In genomic region chr14:41972531-41972930, GRCh38 we compare ENCODE assay signal across 30 cellular contexts.
DNase-seq lines count a peak whose midpoint lies in the region; ATAC-seq, FAIRE-seq and TF ChIP-seq lines count a peak whose summit lies in the region.
"Had no signal": no experiment of that assay in that cellular context is flagged by ENCODE, and none has a peak within 500 bp of the region (broad histone marks: within the 10 kb centered on the region; RNA-seq: fewer than 3 reads in every experiment).

No MANE protein-coding gene starts in this region.

- no peaks in the 10 kb centered on the region for H3K79me2 ChIP-seq in HepG2 (ENCODE audit: insufficient read depth, low read length)
- no peaks in the 10 kb centered on the region for H3K79me2 ChIP-seq in Karpas-422 (ENCODE audit: low read length)

- DNase-seq in HepG2 (ENCODE audit: low spot score) (no peak), right lobe of liver (no peak), Karpas-422 (no peak)
- DNase-seq: 8988T; ACHN; BE2C; C1 segment of cervical spinal cord; Caco-2; Calu3; CD4-positive, alpha-beta memory T cell; CD4-positive, alpha-beta T cell; CD4-positive, CD25-positive, alpha-beta regulatory T cell; CD8-positive, alpha-beta memory T cell; CD8-positive, alpha-beta T cell; COR-L47; DMS 273 treated with DMSO at 0.1 percent for 48 hours; DMS153; DMS53; DMS79; DMS79 treated with DMSO at 0.1 percent for 48 hours; DND-41; EL had no signal

- no peak for TF ChIP-seq RAD21 in HepG2 (CRISPR knock-in tag; IDR thresholded peaks at IDR 0.05)

- intact Hi-C loops in HepG2 (cut with micrococcal nuclease; ENCODE audit: unreplicated experiment) (no loop called here), right lobe of liver (cut with DNase I) (no loop called here)

- H4K20me1 ChIP-seq in HepG2 (ENCODE audit: insufficient read depth, low read length), result no peaks in the 10 kb centered on the region
- H4K20me1 ChIP-seq in Karpas-422 (ENCODE audit: insufficient read depth, low read depth, low read length), result no peaks in the 10 kb centered on the region
- H4K20me1 ChIP-seq: BLaER1; BLaER1 treated with 17β-estradiol and CSF1 and Interleukin-3, amounts not matched to agents 10 nM and 100 nM had no signal

- no peak for TF ChIP-seq EP300 in HepG2 (IDR thresholded peaks at IDR 0.05; ENCODE audit: low read depth in 2 of 2, low read length in 2 of 2)
- no peak for TF ChIP-seq EP300 in HepG2 (CRISPR knock-in tag; IDR thresholded peaks at IDR 0.05; ENCODE audit: borderline replicate concordance)

- H3K27ac ChIP-seq in HepG2 (ENCODE audit: extremely low read length, insufficient read depth, low read length), result no peak overlapping the region
- no peak overlapping the region for H3K27ac ChIP-seq in right lobe of liver
- H3K27ac ChIP-seq in Karpas-422 (ENCODE audit: low read length), result no peak overlapping the region
- H3K27ac ChIP-seq: 22Rv1, A549, BLaER1, C4-2B had no signal

- H3K4me2 ChIP-seq in HepG2 (ENCODE audit: low read depth, low read length) (no peak overlapping the region), Karpas-422 (ENCODE audit: low read depth, low read length, poor library complexity, severe bottlenecking) (no peak overlapping the region)
- H3K4me2 ChIP-seq: A549; BLaER1; BLaER1 treated with 17β-estradiol and CSF1 and Interleukin-3, amounts not matched to agents 10 nM and 100 nM had no signal

- CTCF ChIA-PET in HepG2 (lab: Yijun Ruan, JAX; ENCODE audit: low intra/inter-chr PET ratio, low total read pairs), result no interaction called here

- no peaks in the 10 kb centered on the region for H3K4me1 ChIP-seq in HepG2 (ENCODE audit: insufficient read depth, low read length)
- no peaks in the 10 kb centered on the region for H3K4me1 ChIP-seq in right lobe of liver
- H3K4me1 ChIP-seq in Karpas-422 (ENCODE audit: low read length), result no peaks in the 10 kb centered on the region
- H3K4me1 ChIP-seq: A549, BE2C, BLaER1, Caco-2 had no signal

- no TSS peak for BruUV-seq in HepG2 (replicated peaks; lab: Mats Ljungman, UMichigan)

- FAIRE-seq in HepG2 (lab: Jason Lieb, UNC), result no peak
- FAIRE-seq: A204.1, A549, D721Med had no signal

- POLR2A ChIA-PET in HepG2 (lab: Yijun Ruan, JAX), result no interaction called here

- TF ChIP-seq CTCF in HepG2 (CRISPR knock-in tag; IDR thresholded peaks at IDR 0.05) (no peak), right lobe of liver (IDR thresholded peaks at IDR 0.05) (no peak)

- H3K4me3 ChIP-seq in HepG2 (replicated peaks in 1 of 3; ENCODE audit: insufficient read depth in 1 of 3, low read depth in 2 of 3, low read length in 3 of 3) (no peak overlapping the region), right lobe of liver (no peak overlapping the region), Karpas-422 (ENCODE audit: low read length) (no peak overlapping the region)
- H3K4me3 ChIP-seq: A549, BLaER1 had no signal

- in situ Hi-C loops in HepG2 (cut with HindIII; ENCODE audit: extremely low pct_ligation_motif_present, low pct_unique_long_range_greater_than_20kb), result no loop called here

- no peak overlapping the region for H3K9ac ChIP-seq in HepG2 (ENCODE audit: insufficient read depth, low read depth, low read length)
- no peak overlapping the region for H3K9ac ChIP-seq in Karpas-422 (ENCODE audit: low read length)
- H3K9ac ChIP-seq: BLaER1; BLaER1 treated with 17β-estradiol and CSF1 and Interleukin-3, amounts not matched to agents 10 nM and 100 nM had no signal

- H3K36me3 ChIP-seq in HepG2 (replicated peaks in 1 of 2; ENCODE audit: control insufficient read depth in 1 of 2, insufficient read depth in 2 of 2, low read length in 2 of 2) (no peaks in the 10 kb centered on the region), right lobe of liver (no peaks in the 10 kb centered on the region), Karpas-422 (ENCODE audit: insufficient read depth, low read length) (no peaks in the 10 kb centered on the region)
- H3K36me3 ChIP-seq: BE2C; BLaER1; BLaER1 treated with 17β-estradiol and CSF1 and Interleukin-3, amounts not matched to agents 10 nM and 100 nM had no signal

- peaks cover 84% of the 10 kb centered on the region for H3K9me3 ChIP-seq in HepG2 (ENCODE audit: low read length)
- peaks cover 0 to 4% (median 0%) of the 10 kb centered on the region in 4 donors for H3K9me3 ChIP-seq in right lobe of liver
- H3K9me3 ChIP-seq in Karpas-422 (ENCODE audit: low read length), result peaks cover 6% of the 10 kb centered on the region
- H3K9me3 ChIP-seq: A549, BE2C, Caco-2 had no signal

- no peak for ATAC-seq in HepG2
- no peak for ATAC-seq in right lobe of liver
- no peak for ATAC-seq in HG02623 (IDR thresholded peaks at IDR 0.05; ENCODE audit: unreplicated experiment)
- ATAC-seq: A549; CD8-positive, alpha-beta T cell had no signal

- H3K27me3 ChIP-seq in HepG2 (ENCODE audit: control insufficient read depth in 1 of 2, insufficient read depth in 2 of 2, low read length in 2 of 2), result no peaks in the 10 kb centered on the region
- H3K27me3 ChIP-seq in right lobe of liver, result no peaks in the 10 kb centered on the region
- H3K27me3 ChIP-seq in Karpas-422 (ENCODE audit: low read length), result no peaks in the 10 kb centered on the region
- H3K27me3 ChIP-seq: BE2C; BLaER1; BLaER1 treated with 17β-estradiol and CSF1 and Interleukin-3, amounts not matched to agents 10 nM and 100 nM had no signal

- H3K9me2 ChIP-seq in Karpas-422 (replicated peaks; ENCODE audit: insufficient read depth, low read length), result no peaks in the 10 kb centered on the region

- H2AFZ ChIP-seq in HepG2 (ENCODE audit: low read length) (no peak overlapping the region), Karpas-422 (ENCODE audit: low read length) (peak overlapping the region; percentile 21; the same call in 1 of the 2 replicates)

- TF ChIP-seq POLR2A in HepG2 (IDR thresholded peaks at IDR 0.05; ENCODE audit: insufficient read depth in 1 of 2, low read depth in 2 of 2, low read length in 2 of 2) (no peak), right lobe of liver (IDR thresholded peaks at IDR 0.05) (no peak)

TF ChIP-seq in HepG2, 621 proteins besides CTCF, POLR2A, EP300 and RAD21:
- TF ChIP-seq ZNF841 (CRISPR knock-in tag; IDR thresholded peaks at IDR 0.05; ENCODE audit: borderline replicate concordance) (peak; percentile 98), ZNF761 (CRISPR knock-in tag; conservative IDR thresholded peaks at IDR 0.05) (no peak), ZNF503 (CRISPR knock-in tag; IDR thresholded peaks at IDR 0.05) (no peak)
